In the genomic region with DNA sequence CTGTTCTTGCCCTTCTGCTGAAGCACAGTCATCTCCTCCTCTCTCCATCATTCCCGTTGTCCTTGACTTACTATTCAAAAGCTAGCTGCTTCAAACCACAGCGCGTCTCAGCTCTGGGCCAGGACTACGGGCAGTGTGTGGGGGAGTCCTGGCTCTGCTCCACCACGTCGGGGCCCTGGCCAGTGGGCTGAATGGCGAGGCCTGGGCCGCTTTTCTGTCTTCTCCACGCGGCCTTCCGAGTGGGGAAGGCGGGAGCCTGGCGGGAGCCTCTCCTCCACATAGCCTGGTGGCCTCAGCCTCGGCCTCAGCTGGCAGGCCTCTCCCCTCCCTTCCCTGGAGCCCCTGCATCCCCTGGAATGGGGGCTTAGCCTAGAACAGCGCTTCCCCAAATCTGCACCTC, we compare ENCODE assay signal across 22 cellular contexts. TPM values are rescaled to one million over a fixed set of nuclear protein-coding genes. Genes with fewer than 3 reads are reported as not detected.
DNase-seq lines count a peak whose midpoint lies in the region; ATAC-seq, FAIRE-seq and TF ChIP-seq lines count a peak whose summit lies in the region.
"Had no signal": no experiment of that assay in that cellular context is flagged by ENCODE, and none has a peak within 500 bp of the region (broad histone marks: within the 10 kb centered on the region; RNA-seq: fewer than 3 reads in every experiment).

No MANE protein-coding gene starts in this region.

- no peak for FAIRE-seq in K562 (lab: Jason Lieb, UNC)
- FAIRE-seq: GM12892 had no signal

- TF ChIP-seq CTCF in K562 (IDR thresholded peaks at IDR 0.05 in 2 of 3, conservative IDR thresholded peaks at IDR 0.05 in 1 of 3; ENCODE audit: insufficient read depth in 2 of 3, low read depth in 1 of 3, low read length in 3 of 3), result no peak
- TF ChIP-seq CTCF in lower lobe of right lung (IDR thresholded peaks at IDR 0.05), result no peak
- TF ChIP-seq CTCF in psoas muscle (IDR thresholded peaks at IDR 0.05), result no peak

- no peak for TF ChIP-seq RAD21 in K562 (CRISPR knock-in tag; conservative IDR thresholded peaks at IDR 0.05 in 1 of 2, IDR thresholded peaks at IDR 0.05 in 1 of 2)

- H3K4me1 ChIP-seq in K562 (replicated peaks in 1 of 2; ENCODE audit: control insufficient read depth in 2 of 2, insufficient read depth in 2 of 2, low read length in 2 of 2), result peaks cover 3 to 41% of the 10 kb centered on the region in 2 experiments; a peak in 3 of 5 replicates
- no peaks in the 10 kb centered on the region for H3K4me1 ChIP-seq in lower lobe of right lung
- H3K4me1 ChIP-seq in psoas muscle, result peaks cover 6% of the 10 kb centered on the region

- H3K9me3 ChIP-seq in K562 (replicated peaks; ENCODE audit: control insufficient read depth, insufficient read depth, low read depth, low read length) (no peaks in the 10 kb centered on the region), lower lobe of right lung (no peaks in the 10 kb centered on the region), psoas muscle (no peaks in the 10 kb centered on the region)

- H2AFZ ChIP-seq in K562 (ENCODE audit: low read depth, low read length), result no peak overlapping the region
- H2AFZ ChIP-seq: GM23248, PC-9 had no signal

- H3K4me3 ChIP-seq in K562, result no peak overlapping the region
- no peak overlapping the region for H3K4me3 ChIP-seq in lower lobe of right lung
- H3K4me3 ChIP-seq in psoas muscle, result no peak overlapping the region
- H3K4me3 ChIP-seq: GM23248, PC-9 had no signal

- no peak overlapping the region for H3K4me3 Mint-ChIP-seq in activated T-helper 1 cell treated with anti-CD3 and anti-CD28 coated beads, Interleukin-12 subunit alpha, Interleukin-12 subunit beta, Interleukin-2, Interleukin-4 antibody, amounts not matched to agents 30 ng/mL and 10 ng/mL and 1 ng/mL, durations not matched to agents 14 hours and 24 hours and 36 hours
- H3K4me3 Mint-ChIP-seq: CD4-positive, CD25-positive, alpha-beta regulatory T cell; H9; HFFc6 had no signal

- DNase-seq in K562 (ENCODE audit: extremely low read depth in 1 of 4, low spot score in 3 of 4), result no peak
- peak; percentile 28 for DNase-seq in lower lobe of right lung
- peak; percentile 4 to 43 for DNase-seq in psoas muscle
- no peak for DNase-seq in GM03348 (ENCODE audit: low spot score)
- no peak for DNase-seq in activated T-helper 1 cell treated with anti-CD3 and anti-CD28 coated beads, Interleukin-12 subunit alpha, Interleukin-12 subunit beta, Interleukin-2, Interleukin-4 antibody, amounts not matched to agents 30 ng/mL and 10 ng/mL and 1 ng/mL, durations not matched to agents 14 hours and 24 hours and 36 hours (ENCODE audit: low spot score)
- DNase-seq in activated naive CD4-positive, alpha-beta T cell treated with anti-CD3 and anti-CD28 coated beads, Interleukin-2, amount 50 U/mL, for 72 hours (ENCODE audit: low spot score in 2 of 2), result no peak
- no peak for DNase-seq in NCI-H2227 (lab: John Stamatoyannopoulos, UW; ENCODE audit: unreplicated experiment)
- DNase-seq: CD4-positive, CD25-positive, alpha-beta regulatory T cell; GM23248; HFFc6; KBM-7; NCI-H1092 treated with DMSO at 0.1 percent for 48 hours; NCI-H1436 treated with DMSO at 0.1 percent for 48 hours; NCI-H2029; NCI-H226; NCI-H510A treated with DMSO at 0.1 percent for 48 hours; NCI-H748 treated with DMSO at 0.1 percent for 48 hours; PC-9; RPMI8226 had no signal

- 60% methylated on average over 2 of the region's 15 CpGs for WGBS in K562 (ENCODE audit: insufficient coverage, low coverage, missing lambda C conversion rate)
- WGBS in psoas muscle, 3 donors, result 93 to 96% (median 93%) methylated on average over 15 of the region's 15 CpGs

- ATAC-seq in K562 (no peak), lower lobe of right lung (no peak), psoas muscle (no peak)
- ATAC-seq in activated naive CD4-positive, alpha-beta T cell treated with anti-CD3 and anti-CD28 coated beads, Interleukin-2, amount 50 U/mL, for 72 hours, result no peak

- no peak overlapping the region for H3K27ac Mint-ChIP-seq in activated T-helper 1 cell treated with anti-CD3 and anti-CD28 coated beads, Interleukin-12 subunit alpha, Interleukin-12 subunit beta, Interleukin-2, Interleukin-4 antibody, amounts not matched to agents 30 ng/mL and 10 ng/mL and 1 ng/mL, durations not matched to agents 14 hours and 24 hours and 36 hours
- peak overlapping the region in 1 of 2 donors; percentile 61 for H3K27ac Mint-ChIP-seq in activated naive CD4-positive, alpha-beta T cell treated with anti-CD3 and anti-CD28 coated beads, Interleukin-2, amount 50 U/mL, for 72 hours
- H3K27ac Mint-ChIP-seq: HFFc6 had no signal

- H3K9me3 Mint-ChIP-seq in activated T-helper 1 cell treated with anti-CD3 and anti-CD28 coated beads, Interleukin-12 subunit alpha, Interleukin-12 subunit beta, Interleukin-2, Interleukin-4 antibody, amounts not matched to agents 30 ng/mL and 10 ng/mL and 1 ng/mL, durations not matched to agents 14 hours and 24 hours and 36 hours, result no peaks in the 10 kb centered on the region
- H3K9me3 Mint-ChIP-seq in activated naive CD4-positive, alpha-beta T cell treated with anti-CD3 and anti-CD28 coated beads, Interleukin-2, amount 50 U/mL, for 72 hours, result no peaks in the 10 kb centered on the region
- H3K9me3 Mint-ChIP-seq: CD4-positive, CD25-positive, alpha-beta regulatory T cell; H9; HFFc6 had no signal

- H3K9me1 ChIP-seq in K562 (ENCODE audit: control insufficient read depth, insufficient read depth, low read length), result no peaks in the 10 kb centered on the region

- H3K36me3 Mint-ChIP-seq in activated T-helper 1 cell treated with anti-CD3 and anti-CD28 coated beads, Interleukin-12 subunit alpha, Interleukin-12 subunit beta, Interleukin-2, Interleukin-4 antibody, amounts not matched to agents 30 ng/mL and 10 ng/mL and 1 ng/mL, durations not matched to agents 14 hours and 24 hours and 36 hours (ENCODE audit: low read depth), result no peaks in the 10 kb centered on the region
- no peaks in the 10 kb centered on the region for H3K36me3 Mint-ChIP-seq in activated naive CD4-positive, alpha-beta T cell treated with anti-CD3 and anti-CD28 coated beads, Interleukin-2, amount 50 U/mL, for 72 hours

- H4K20me1 ChIP-seq in K562 (replicated peaks; ENCODE audit: control insufficient read depth, insufficient read depth, low read length), result no peaks in the 10 kb centered on the region

- intact Hi-C loops in K562 (cut with micrococcal nuclease) (no loop called here), lower lobe of right lung (cut with DNase I) (no loop called here), psoas muscle (cut with DNase I) (no loop called here)
- intact Hi-C loops in activated T-helper 1 cell treated with anti-CD3 and anti-CD28 coated beads, Interleukin-12 subunit alpha, Interleukin-12 subunit beta, Interleukin-2, Interleukin-4 antibody, amounts not matched to agents 30 ng/mL and 10 ng/mL and 1 ng/mL, durations not matched to agents 14 hours and 24 hours and 36 hours (cut with micrococcal nuclease), result no loop called here

- H3K27ac ChIP-seq in K562 (ENCODE audit: extremely low read depth, low read depth, low read length) (no peak overlapping the region), cingulate gyrus (ENCODE audit: low read depth, low read length) (peak overlapping the region; percentile 14), lower lobe of right lung (no peak overlapping the region), psoas muscle (no peak overlapping the region)
- H3K27ac ChIP-seq: GM23248, PC-9 had no signal

- H3K27me3 Mint-ChIP-seq in activated T-helper 1 cell treated with anti-CD3 and anti-CD28 coated beads, Interleukin-12 subunit alpha, Interleukin-12 subunit beta, Interleukin-2, Interleukin-4 antibody, amounts not matched to agents 30 ng/mL and 10 ng/mL and 1 ng/mL, durations not matched to agents 14 hours and 24 hours and 36 hours (ENCODE audit: insufficient read depth), result no peaks in the 10 kb centered on the region
- H3K27me3 Mint-ChIP-seq: CD4-positive, CD25-positive, alpha-beta regulatory T cell had no signal

- H3K9ac ChIP-seq in K562 (ENCODE audit: insufficient read depth in 1 of 2, low read depth in 2 of 2, low read length in 2 of 2), result no peak overlapping the region; a peak in 1 of 4 replicates
- H3K9ac ChIP-seq: GM23248 had no signal

- TF ChIP-seq EP300 in K562 (IDR thresholded peaks at IDR 0.05; ENCODE audit: low read length), result no peak

- TF ChIP-seq POLR2A in K562 (conservative IDR thresholded peaks at IDR 0.05), result no peak

- H3K4me2 ChIP-seq in K562 (ENCODE audit: insufficient read depth, low read length), result no peak overlapping the region
- H3K4me2 ChIP-seq: PC-9 had no signal

- CTCF ChIA-PET in K562 (lab: Yijun Ruan, JAX; ENCODE audit: low intra/inter-chr PET ratio), result no interaction called here

- POLR2A ChIA-PET in K562 (lab: Yijun Ruan, JAX), result interaction anchor here (1.0 kb wide), 1 partner anchor 11 kb away, joined by 3 read pairs; no protein-coding TSS in a partner anchor

- no TSS peak for BruUV-seq in K562 (replicated peaks; lab: Mats Ljungman, UMichigan)

- no peaks in the 10 kb centered on the region for H3K27me3 ChIP-seq in K562 (ENCODE audit: control insufficient read depth in 2 of 2, insufficient read depth in 2 of 2, low read length in 2 of 2)
- H3K27me3 ChIP-seq in lower lobe of right lung (ENCODE audit: low read depth), result no peaks in the 10 kb centered on the region
- H3K27me3 ChIP-seq in psoas muscle (ENCODE audit: insufficient read depth in 3 of 3, low read length in 2 of 3), result no peaks in the 10 kb centered on the region

- no peaks in the 10 kb centered on the region for H3K79me2 ChIP-seq in K562 (ENCODE audit: control insufficient read depth, insufficient read depth, low read length)

- H3K36me3 ChIP-seq in K562 (ENCODE audit: control insufficient read depth, insufficient read depth, low read length), result no peaks in the 10 kb centered on the region
- peaks cover 12% of the 10 kb centered on the region for H3K36me3 ChIP-seq in lower lobe of right lung
- H3K36me3 ChIP-seq in psoas muscle (ENCODE audit: insufficient read depth in 1 of 2, low read depth in 1 of 2), result peaks cover 0 to 2% of the 10 kb centered on the region in 2 donors

- in situ Hi-C loops in K562 (cut with MboI), result no loop called here

- no peaks in the 10 kb centered on the region for H3K4me1 Mint-ChIP-seq in activated T-helper 1 cell treated with anti-CD3 and anti-CD28 coated beads, Interleukin-12 subunit alpha, Interleukin-12 subunit beta, Interleukin-2, Interleukin-4 antibody, amounts not matched to agents 30 ng/mL and 10 ng/mL and 1 ng/mL, durations not matched to agents 14 hours and 24 hours and 36 hours (ENCODE audit: low read depth)
- H3K4me1 Mint-ChIP-seq: CD4-positive, CD25-positive, alpha-beta regulatory T cell; H9 had no signal

RNA-seq across cellular contexts. Expression of a gene that starts 16.5 kb away (rescaled TPM):
- total RNA-seq in K562 (2011; cell fraction: chromatin; rRNA removed; ENCODE audit: low replicate concordance), result 19.3 and 49.4 TPM in 2 replicates
- 48.4 and 58.8 TPM in 2 replicates for total RNA-seq in K562 (2011; cell fraction: nucleolus; rRNA removed)
- total RNA-seq in K562 (2011; cell fraction: nucleoplasm; rRNA removed), result 30.0 and 36.6 TPM in 2 replicates
- total RNA-seq in K562 (2014; rRNA removed) (29.4 and 29.5 TPM in 2 replicates), K562 (2014; rRNA removed; fragmentation: Illumina TruSeq; extraction: Trizol) (3.3 and 3.7 TPM in 2 replicates), K562 (2015; rRNA removed; fragmentation: Illumina TruSeq; extraction: Trizol) (5.0 and 5.3 TPM in 2 replicates), K562 (2021) (32.9 and 34.8 TPM in 2 replicates), lower lobe of right lung (19.5 TPM), psoas muscle (100 to 1,000 TPM in 2 of 4 donors, 10 to 100 TPM in 2; 48.1 to 126 (median 98.0) TPM)
- polyA plus RNA-seq in K562 (2011; rRNA removed) (15.4 and 20.4 TPM in 2 replicates), K562 (2014; fragmentation: Illumina TruSeq; extraction: Trizol) (4.0 and 4.3 TPM in 2 replicates), K562 (2014; fragmentation: Nextera tagmentation; extraction: Ambion mirVana) (under 1 TPM; 0.04 to 0.06 TPM), K562 (2014; rRNA removed) (27.5 and 29.9 TPM in 2 replicates), psoas muscle (10 to 100 TPM; 22.7 to 74.4 (median 36.6) TPM)
- polyA plus RNA-seq in K562 (2011; cell fraction: cytosol; rRNA removed), result 26.0 and 97.0 TPM in 2 replicates
- 106 and 194 TPM in 2 replicates for polyA plus RNA-seq in K562 (2011; cell fraction: nucleus; rRNA removed)
- 12.9 and 30.7 TPM in 2 replicates for polyA plus RNA-seq in K562 (2012)
- polyA minus RNA-seq in K562 (2011; rRNA and poly(A)+ RNA removed), result 3.5 and 3.7 TPM in 2 replicates
- 7.4 and 12.8 TPM in 2 replicates for polyA minus RNA-seq in K562 (2011; cell fraction: cytosol; rRNA and poly(A)+ RNA removed)
- 18.6 and 23.2 TPM in 2 replicates for polyA minus RNA-seq in K562 (2011; cell fraction: nucleus; rRNA and poly(A)+ RNA removed)
- 13.4 TPM in 2 replicates for total RNA-seq in activated T-helper 1 cell treated with anti-CD3 and anti-CD28 coated beads, Interleukin-12 subunit alpha, Interleukin-12 subunit beta, Interleukin-2, Interleukin-4 antibody, amounts not matched to agents 30 ng/mL and 10 ng/mL and 1 ng/mL, durations not matched to agents 14 hours and 24 hours and 36 hours
- total RNA-seq in activated naive CD4-positive, alpha-beta T cell treated with anti-CD3 and anti-CD28 coated beads, Interleukin-2, amount 50 U/mL, for 72 hours, result 10 to 100 TPM in 1 of 2 donors, 1 to 10 TPM in 1; 5.2 to 15.8 TPM

Comparison
In these comparisons a context has a peak if more than half of its experiments do, and no peak if none do; other contexts are left out.
1. DNase-seq: peak in lower lobe of right lung (single experiment) and psoas muscle (2 of 2); none in K562 (0 of 4), GM03348 (single experiment), activated T-helper 1 cell treated with anti-CD3 and anti-CD28 coated beads, Interleukin-12 subunit alpha, Interleukin-12 subunit beta, Interleukin-2, Interleukin-4 antibody, amounts not matched to agents 30 ng/mL and 10 ng/mL and 1 ng/mL, durations not matched to agents 14 hours and 24 hours and 36 hours (single experiment), activated naive CD4-positive, alpha-beta T cell treated with anti-CD3 and anti-CD28 coated beads, Interleukin-2, amount 50 U/mL, for 72 hours (0 of 2) and NCI-H2227 (single experiment).